ENCODE assay signal across 19 cellular contexts in the genomic region with DNA sequence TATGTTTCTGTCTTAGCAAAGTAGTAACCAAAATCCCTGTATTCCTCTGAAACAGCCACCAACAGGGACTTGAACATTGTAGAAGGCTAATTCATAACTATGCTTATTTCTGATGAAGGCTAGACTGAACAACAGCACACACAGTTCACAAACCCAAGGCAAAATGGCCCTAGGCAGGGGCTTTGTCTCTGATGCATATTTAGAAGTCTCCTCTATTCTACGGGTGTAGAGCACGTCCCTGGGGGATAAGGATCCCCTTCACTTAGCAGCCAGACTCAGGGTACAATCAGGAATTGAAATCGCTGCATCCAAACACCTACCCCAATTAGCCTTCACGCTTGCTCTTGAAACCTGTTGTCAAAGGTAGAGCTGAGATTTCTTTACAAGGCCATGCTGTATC. TPM values are rescaled to one million over a fixed set of nuclear protein-coding genes. Genes with fewer than 3 reads are reported as not detected.
DNase-seq lines count a peak whose midpoint lies in the region; ATAC-seq and TF ChIP-seq lines count a peak whose summit lies in the region.
"Had no signal": no experiment of that assay in that cellular context is flagged by ENCODE, and none has a peak within 500 bp of the region (broad histone marks: within the 10 kb centered on the region; RNA-seq: fewer than 3 reads in every experiment).

No MANE protein-coding gene starts in this region.

- H3K4me3 Mint-ChIP-seq in activated CD4-positive, alpha-beta T cell treated with anti-CD3 and anti-CD28 coated beads, Interleukin-2, amount 10 ng/mL, durations not matched to agents 24 days and 14 days: no peak overlapping the region
- H3K4me3 Mint-ChIP-seq: CD4-positive, alpha-beta memory T cell had no signal

- TF ChIP-seq POLR2A in thyroid gland (IDR thresholded peaks at IDR 0.05): no peak

- WGBS in thyroid gland, 2 donors: 87 to 96% methylated on average over 4 of the region's 4 CpGs

- no peak overlapping the region for H3K27ac Mint-ChIP-seq in activated CD4-positive, alpha-beta T cell treated with anti-CD3 and anti-CD28 coated beads, Interleukin-2, amount 10 ng/mL, durations not matched to agents 24 days and 14 days
- H3K27ac Mint-ChIP-seq: CD4-positive, alpha-beta memory T cell had no signal

- H3K27ac ChIP-seq in angular gyrus (ENCODE audit: low read depth, low read length): peak overlapping the region; percentile 70
- peak overlapping the region; percentile 9 for H3K27ac ChIP-seq in lower lobe of right lung
- peak overlapping the region in 2 of 3 donors; percentile 45 to 69 for H3K27ac ChIP-seq in thyroid gland
- no peak overlapping the region for H3K27ac ChIP-seq in OCI-LY7 (ENCODE audit: low read depth, low read length, poor library complexity, severe bottlenecking)
- H3K27ac ChIP-seq: BLaER1, HL-60 had no signal

- H3K36me3 ChIP-seq in HAP-1 (replicated peaks) (peaks cover 43% of the 10 kb centered on the region), lower lobe of right lung (peaks cover 17% of the 10 kb centered on the region), thyroid gland (no peaks in the 10 kb centered on the region), OCI-LY7 (ENCODE audit: insufficient read depth, low read length) (no peaks in the 10 kb centered on the region)
- H3K36me3 ChIP-seq: BLaER1 had no signal

- CTCF ChIA-PET in OCI-LY7 (lab: Charles Lee; ENCODE audit: unreplicated experiment): no interaction called here

- no peak for TF ChIP-seq CTCF in lower lobe of right lung (IDR thresholded peaks at IDR 0.05)
- no peak for TF ChIP-seq CTCF in thyroid gland (IDR thresholded peaks at IDR 0.05)
- no peak for TF ChIP-seq CTCF in OCI-LY7 (conservative IDR thresholded peaks at IDR 0.05; ENCODE audit: low read length)

- POLR2A ChIA-PET in OCI-LY7 (lab: Charles Lee): interaction anchor here (1.3 kb wide), 1 partner anchor 13 kb away, joined by 3 read pairs; no protein-coding TSS in a partner anchor

- DNase-seq in HAP-1 (ENCODE audit: low spot score in 2 of 2) (peak; percentile 72 to 80), lower lobe of right lung (no peak), thyroid gland (no peak), OCI-LY7 (ENCODE audit: low spot score) (no peak), NCI-H2107 (lab: John Stamatoyannopoulos, UW) (no peak)
- DNase-seq in activated CD4-positive, alpha-beta T cell treated with anti-CD3 and anti-CD28 coated beads, Interleukin-2, amount 10 ng/mL, durations not matched to agents 24 days and 14 days: no peak
- DNase-seq: CD4-positive, alpha-beta memory T cell; GOT3; MM.1S; NCI-H1092; NCI-H510A; OCI-M1; SHP77 treated with DMSO at 0.1 percent for 48 hours had no signal

- BruUV-seq in OCI-LY7 (replicated peaks; lab: Mats Ljungman, UMichigan): no TSS peak

- no peaks in the 10 kb centered on the region for H3K79me2 ChIP-seq in OCI-LY7 (ENCODE audit: insufficient read depth, low read depth, low read length)

- no peaks in the 10 kb centered on the region for H3K9me3 Mint-ChIP-seq in activated CD4-positive, alpha-beta T cell treated with anti-CD3 and anti-CD28 coated beads, Interleukin-2, amount 10 ng/mL, durations not matched to agents 24 days and 14 days

- H3K27me3 ChIP-seq in HAP-1 (ENCODE audit: low read depth) (no peaks in the 10 kb centered on the region), lower lobe of right lung (ENCODE audit: low read depth) (no peaks in the 10 kb centered on the region), thyroid gland (no peaks in the 10 kb centered on the region)
- H3K27me3 ChIP-seq: BLaER1 had no signal

- H3K4me3 ChIP-seq in HAP-1 (no peak overlapping the region), lower lobe of right lung (no peak overlapping the region), thyroid gland (replicated peaks in 1 of 3) (no peak overlapping the region), OCI-LY7 (ENCODE audit: low read depth, low read length, poor library complexity, severe bottlenecking) (no peak overlapping the region)
- H3K4me3 ChIP-seq: BLaER1 had no signal

- intact Hi-C loops in lower lobe of right lung (cut with DNase I): no loop called here
- intact Hi-C loops in thyroid gland (cut with DNase I): no loop called here
- intact Hi-C loops in OCI-LY7 (cut with micrococcal nuclease; ENCODE audit: unreplicated experiment): no loop called here
- intact Hi-C loops in activated CD4-positive, alpha-beta T cell treated with anti-CD3 and anti-CD28 coated beads, Interleukin-2, amount 10 ng/mL, durations not matched to agents 24 days and 14 days (cut with micrococcal nuclease): no loop called here

- H3K4me1 Mint-ChIP-seq in activated CD4-positive, alpha-beta T cell treated with anti-CD3 and anti-CD28 coated beads, Interleukin-2, amount 10 ng/mL, durations not matched to agents 24 days and 14 days: no peaks in the 10 kb centered on the region
- H3K4me1 Mint-ChIP-seq: CD4-positive, alpha-beta memory T cell had no signal

- no peak overlapping the region for H2AFZ ChIP-seq in OCI-LY7 (ENCODE audit: low read length)

- H3K9me2 ChIP-seq in OCI-LY7 (ENCODE audit: insufficient read depth, low read length): no peaks in the 10 kb centered on the region

- H3K36me3 Mint-ChIP-seq in activated CD4-positive, alpha-beta T cell treated with anti-CD3 and anti-CD28 coated beads, Interleukin-2, amount 10 ng/mL, durations not matched to agents 24 days and 14 days (ENCODE audit: low read depth): no peaks in the 10 kb centered on the region
- H3K36me3 Mint-ChIP-seq: CD4-positive, alpha-beta memory T cell had no signal

- H4K20me1 ChIP-seq in OCI-LY7 (ENCODE audit: insufficient read depth, low read length): no peaks in the 10 kb centered on the region
- H4K20me1 ChIP-seq: BLaER1 had no signal

- in situ Hi-C loops in HAP-1 (cut with MboI; ENCODE audit: low sequenced_read_pairs): no loop called here

- ATAC-seq in lower lobe of right lung: no peak
- ATAC-seq: SK-N-SH treated with all-trans-retinoic acid at 6 μM for 48 hours had no signal

- H3K9me3 ChIP-seq in HAP-1 (no peaks in the 10 kb centered on the region), lower lobe of right lung (no peaks in the 10 kb centered on the region), thyroid gland (no peaks in the 10 kb centered on the region), OCI-LY7 (ENCODE audit: low read length) (no peaks in the 10 kb centered on the region)

- peaks cover 56% of the 10 kb centered on the region for H3K4me1 ChIP-seq in HAP-1
- peaks cover 11% of the 10 kb centered on the region for H3K4me1 ChIP-seq in lower lobe of right lung
- H3K4me1 ChIP-seq in thyroid gland: peaks cover 4 to 14% of the 10 kb centered on the region in 2 donors
- H3K4me1 ChIP-seq in OCI-LY7 (ENCODE audit: insufficient read depth, low read length, poor library complexity, severe bottlenecking): no peaks in the 10 kb centered on the region

- no peak overlapping the region for H3K4me2 ChIP-seq in OCI-LY7 (ENCODE audit: low read length)
- H3K4me2 ChIP-seq: BLaER1 had no signal

- no peaks in the 10 kb centered on the region for H3K27me3 Mint-ChIP-seq in activated CD4-positive, alpha-beta T cell treated with anti-CD3 and anti-CD28 coated beads, Interleukin-2, amount 10 ng/mL, durations not matched to agents 24 days and 14 days

RNA-seq across cellular contexts. Expression of gene FGFR2, which starts 45.5 kb away (rescaled TPM):
- total RNA-seq in lower lobe of right lung (59.2 TPM), thyroid gland (100 to 1,000 TPM in 3 of 4 donors, 10 to 100 TPM in 1; 65.6 to 149 (median 122) TPM), OCI-LY7 (2022) (not detected in 2 replicates)
- not detected in 2 replicates for total RNA-seq in OCI-LY7 (2014; rRNA removed; shearing (Covaris generic))
- total RNA-seq in activated CD4-positive, alpha-beta T cell treated with anti-CD3 and anti-CD28 coated beads, Interleukin-2, amount 10 ng/mL, durations not matched to agents 24 days and 14 days: not detected in 2 replicates
- total RNA-seq: HT1080, LHCN-M2 had no signal

Comparison
In these comparisons a context has a peak if more than half of its experiments do, and no peak if none do; other contexts are left out.
1. DNase-seq: peak in HAP-1 (2 of 2); none in lower lobe of right lung (single experiment), thyroid gland (0 of 2), OCI-LY7 (single experiment), activated CD4-positive, alpha-beta T cell treated with anti-CD3 and anti-CD28 coated beads, Interleukin-2, amount 10 ng/mL, durations not matched to agents 24 days and 14 days (single experiment) and NCI-H2107 (single experiment).
2. RNA of gene FGFR2, which starts 45.5 kb away (total RNA-seq): 65.6 to 149 TPM in thyroid gland and 59.2 TPM in lower lobe of right lung (single experiment); not detected in OCI-LY7 and not detected in activated CD4-positive, alpha-beta T cell treated with anti-CD3 and anti-CD28 coated beads, Interleukin-2, amount 10 ng/mL, durations not matched to agents 24 days and 14 days; every median in the first group is over 10 times any median in the second.